Comparison of ENCODE assay signal across 10 cellular contexts in genomic region chr1:7478797-7479499, GRCh38.
DNase-seq lines count a peak whose midpoint lies in the region; ATAC-seq, FAIRE-seq and TF ChIP-seq lines count a peak whose summit lies in the region.
"Had no signal": no experiment of that assay in that cellular context is flagged by ENCODE, and none has a peak within 500 bp of the region (broad histone marks: within the 10 kb centered on the region; RNA-seq: fewer than 3 reads in every experiment).

No MANE protein-coding gene starts in this region.

- no peaks in the 10 kb centered on the region for H3K9me3 Mint-ChIP-seq in CD8-positive, alpha-beta T cell

- no peaks in the 10 kb centered on the region for H3K4me1 Mint-ChIP-seq in CD8-positive, alpha-beta T cell (ENCODE audit: low read depth)

- CTCF ChIA-PET in CD8-positive, alpha-beta T cell (lab: Charles Lee) = no interaction called here

- ATAC-seq in GM21723 (IDR thresholded peaks at IDR 0.05; ENCODE audit: unreplicated experiment) = no peak
- no peak for ATAC-seq in CD8-positive, alpha-beta T cell

- no peak for FAIRE-seq in GM19239 (lab: Jason Lieb, UNC)

- H3K4me1 ChIP-seq in BLaER1 treated with 17β-estradiol and CSF1 and Interleukin-3, amounts not matched to agents 10 nM and 100 nM = peaks cover 8 to 32% (median 14%) of the 10 kb centered on the region in 10 experiments; a peak in 19 of 20 replicates
- no peaks in the 10 kb centered on the region for H3K4me1 ChIP-seq in CD8-positive, alpha-beta T cell (ENCODE audit: insufficient read depth, low read length)

- peak overlapping the region in 9 of 11 experiments; percentile 1 to 90 (median 30); a peak in 13 of 22 replicates for H3K4me2 ChIP-seq in BLaER1 treated with 17β-estradiol and CSF1 and Interleukin-3, amounts not matched to agents 10 nM and 100 nM

- H3K4me3 ChIP-seq in BLaER1 treated with 17β-estradiol and CSF1 and Interleukin-3, amounts not matched to agents 10 nM and 100 nM = no peak overlapping the region
- H3K4me3 ChIP-seq in CD8-positive, alpha-beta T cell (ENCODE audit: low read depth, low read length) = no peak overlapping the region

- no peak overlapping the region for H3K27ac Mint-ChIP-seq in CD8-positive, alpha-beta T cell

- H3K9ac ChIP-seq in BLaER1 treated with 17β-estradiol and CSF1 and Interleukin-3, amounts not matched to agents 10 nM and 100 nM = no peak overlapping the region; a peak in 2 of 22 replicates

- TF ChIP-seq CTCF in CD8-positive, alpha-beta T cell (IDR thresholded peaks at IDR 0.05) = no peak

- peaks cover 0 to 7% (median 0%) of the 10 kb centered on the region in 11 experiments; a peak in 2 of 22 replicates for H4K20me1 ChIP-seq in BLaER1 treated with 17β-estradiol and CSF1 and Interleukin-3, amounts not matched to agents 10 nM and 100 nM

- H3K4me3 Mint-ChIP-seq in CD8-positive, alpha-beta T cell = no peak overlapping the region

- intact Hi-C loops in CD8-positive, alpha-beta T cell (cut with DNase I, micrococcal nuclease) = no loop called here

- peak overlapping the region in 3 of 11 experiments; percentile 51 to 71 (median 56); a peak in 5 of 22 replicates for H3K27ac ChIP-seq in BLaER1 treated with 17β-estradiol and CSF1 and Interleukin-3, amounts not matched to agents 10 nM and 100 nM
- no peak overlapping the region for H3K27ac ChIP-seq in CD8-positive, alpha-beta T cell (ENCODE audit: low read depth, low read length)
- H3K27ac ChIP-seq: neutrophil had no signal

- DNase-seq in NCI-H1092 treated with DMSO at 0.1 percent for 48 hours (lab: John Stamatoyannopoulos, UW) = peak; percentile 39
- DNase-seq in dedifferentiated amniotic fluid mesenchymal stem cell (ENCODE audit: extremely low spot score) = peak; percentile 70
- DNase-seq in midbrain (lab: John Stamatoyannopoulos, UW) = peak; percentile 12
- DNase-seq in SK-N-DZ (ENCODE audit: low spot score) = no peak
- DNase-seq in GM19239 (ENCODE audit: insufficient read length, low spot score) = no peak
- no peak for DNase-seq in CD8-positive, alpha-beta T cell
- DNase-seq: KBM-7 had no signal

- no peaks in the 10 kb centered on the region for H3K9me3 ChIP-seq in BLaER1 treated with 17β-estradiol and CSF1 and Interleukin-3, amounts not matched to agents 10 nM and 100 nM (replicated peaks in 1 of 11)
- H3K9me3 ChIP-seq in CD8-positive, alpha-beta T cell (ENCODE audit: low read length) = no peaks in the 10 kb centered on the region
- H3K9me3 ChIP-seq: neutrophil had no signal

- POLR2A ChIA-PET in CD8-positive, alpha-beta T cell (lab: Charles Lee) = no interaction called here

- H3K27me3 Mint-ChIP-seq in CD8-positive, alpha-beta T cell (ENCODE audit: low read depth) = peaks cover 4% of the 10 kb centered on the region

- no peaks in the 10 kb centered on the region for H3K36me3 ChIP-seq in BLaER1 treated with 17β-estradiol and CSF1 and Interleukin-3, amounts not matched to agents 10 nM and 100 nM
- H3K36me3 ChIP-seq in CD8-positive, alpha-beta T cell (ENCODE audit: insufficient read depth, low read length) = no peaks in the 10 kb centered on the region
- H3K36me3 ChIP-seq: neutrophil had no signal

- H3K27me3 ChIP-seq in BLaER1 treated with 17β-estradiol and CSF1 and Interleukin-3, amounts not matched to agents 10 nM and 100 nM = no peaks in the 10 kb centered on the region
- H3K27me3 ChIP-seq in CD8-positive, alpha-beta T cell (ENCODE audit: insufficient read depth, low read length) = no peaks in the 10 kb centered on the region
- H3K27me3 ChIP-seq: neutrophil had no signal

- H3K36me3 Mint-ChIP-seq in CD8-positive, alpha-beta T cell = no peaks in the 10 kb centered on the region

Comparison
In these comparisons a context has a peak if more than half of its experiments do, and no peak if none do; other contexts are left out.
1. DNase-seq: peak in NCI-H1092 treated with DMSO at 0.1 percent for 48 hours (single experiment), dedifferentiated amniotic fluid mesenchymal stem cell (single experiment) and midbrain (single experiment); none in SK-N-DZ (single experiment), GM19239 (single experiment) and CD8-positive, alpha-beta T cell (0 of 7).